In the genomic region with DNA sequence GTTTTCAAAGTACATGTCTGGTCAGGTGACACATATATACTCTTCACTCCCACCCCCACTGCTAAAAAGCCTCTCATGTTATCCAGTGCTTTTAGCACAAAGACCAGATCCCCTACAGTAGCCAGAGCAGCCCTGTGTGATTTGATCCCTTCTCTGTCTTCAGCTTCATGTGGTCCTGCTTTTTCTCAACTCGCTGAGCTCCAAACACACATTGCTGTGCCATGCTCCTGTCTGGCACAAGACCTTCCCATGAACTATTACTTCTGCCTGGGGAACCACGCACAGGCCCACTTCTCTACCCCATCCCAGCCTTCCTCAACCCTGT, we compare ENCODE assay signal across 13 cellular contexts.
"Had no signal": no experiment of that assay in that cellular context is flagged by ENCODE, and none has a peak within 500 bp of the region (broad histone marks: within the 10 kb centered on the region; RNA-seq: fewer than 3 reads in every experiment).

No MANE protein-coding gene starts in this region.

- ATAC-seq: activated CD8-positive, alpha-beta T cell treated with anti-CD3 and anti-CD28 coated beads, Interleukin-2, amount 10 ng/mL, durations not matched to agents 7 days and 5 days; body of pancreas; T-helper 17 cell had no signal

- H3K36me3 Mint-ChIP-seq: natural killer cell treated with Interleukin-12 subunit alpha and Interleukin-12 subunit beta and Interleukin-15 and Interleukin-18, amount 100 ng/mL, for 72 hours; WTC11 had no signal

- H3K4me1 ChIP-seq: adrenal gland, esophagus muscularis mucosa had no signal

- H3K4me3 ChIP-seq: adrenal gland, body of pancreas, esophagus muscularis mucosa, ovary, stomach, thyroid gland had no signal

- H3K36me3 ChIP-seq: adrenal gland, esophagus muscularis mucosa, ovary, stomach, thyroid gland had no signal

- H3K27me3 ChIP-seq: body of pancreas, esophagus muscularis mucosa, ovary, stomach, thyroid gland had no signal

- H3K27ac Mint-ChIP-seq: activated CD8-positive, alpha-beta T cell treated with anti-CD3 and anti-CD28 coated beads, Interleukin-2, amount 10 ng/mL, durations not matched to agents 7 days and 5 days; natural killer cell treated with Interleukin-12 subunit alpha and Interleukin-12 subunit beta and Interleukin-15 and Interleukin-18, amount 100 ng/mL, for 72 hours; T-helper 17 cell; WTC11 had no signal

- DNase-seq: activated CD4-positive, alpha-beta T cell treated with anti-CD3 and anti-CD28 coated beads for 48 hours; activated CD8-positive, alpha-beta T cell treated with anti-CD3 and anti-CD28 coated beads, Interleukin-2, amount 10 ng/mL, durations not matched to agents 7 days and 5 days; activated naive CD4-positive, alpha-beta T cell treated with Interleukin-2 at 50 U/mL for 16 hours; adrenal gland; body of pancreas; ovary; retina; stomach; T-helper 17 cell; thyroid gland had no signal

- H3K4me3 Mint-ChIP-seq: activated CD8-positive, alpha-beta T cell treated with anti-CD3 and anti-CD28 coated beads, Interleukin-2, amount 10 ng/mL, durations not matched to agents 7 days and 5 days; natural killer cell treated with Interleukin-12 subunit alpha and Interleukin-12 subunit beta and Interleukin-15 and Interleukin-18, amount 100 ng/mL, for 72 hours; T-helper 17 cell; WTC11 had no signal

- H3K9me3 ChIP-seq: adrenal gland, body of pancreas, esophagus muscularis mucosa, ovary, stomach, thyroid gland had no signal

- H3K9me3 Mint-ChIP-seq: natural killer cell treated with Interleukin-12 subunit alpha and Interleukin-12 subunit beta and Interleukin-15 and Interleukin-18, amount 100 ng/mL, for 72 hours had no signal

- H3K27ac ChIP-seq: adrenal gland, body of pancreas, esophagus muscularis mucosa, ovary, stomach, thyroid gland had no signal
